In genomic region chr3:161332792-161333191, GRCh38 we compare ENCODE assay signal across 1 cellular context.
TF ChIP-seq lines count a peak whose summit lies in the region.

No MANE protein-coding gene starts in this region.

TF ChIP-seq in HepG2, 621 proteins besides CTCF, POLR2A, EP300 and RAD21 (continued from another document):
- TF ChIP-seq NFAT5 (CRISPR knock-in tag; IDR thresholded peaks at IDR 0.05) (no peak), HDAC2 (CRISPR knock-in tag; IDR thresholded peaks at IDR 0.05) (no peak), KLF11 (CRISPR knock-in tag; IDR thresholded peaks at IDR 0.05) (no peak), KMT2A (CRISPR knock-in tag; IDR thresholded peaks at IDR 0.05) (no peak), ARNT (IDR thresholded peaks at IDR 0.05) (no peak), ZNF33A (CRISPR knock-in tag; IDR thresholded peaks at IDR 0.05; ENCODE audit: borderline replicate concordance) (no peak), FOXC1 (CRISPR knock-in tag; IDR thresholded peaks at IDR 0.05; ENCODE audit: borderline replicate concordance) (no peak), ZNF747 (CRISPR knock-in tag; IDR thresholded peaks at IDR 0.05; ENCODE audit: borderline replicate concordance) (no peak), TIGD3 (CRISPR knock-in tag; IDR thresholded peaks at IDR 0.05; ENCODE audit: borderline replicate concordance) (no peak), NR2F6 (IDR thresholded peaks at IDR 0.05) (no peak), NR2F6 (CRISPR knock-in tag; IDR thresholded peaks at IDR 0.05) (0 out of 2 replicates have a peak, but pooled peaks have one; percentile 10), FOXK1 (CRISPR knock-in tag; IDR thresholded peaks at IDR 0.05; ENCODE audit: borderline replicate concordance, low read depth) (peak; percentile 35; the same call in 1 of the 2 replicates), RARG (CRISPR knock-in tag; IDR thresholded peaks at IDR 0.05; ENCODE audit: low read depth) (no peak), ZNF670 (CRISPR knock-in tag; IDR thresholded peaks at IDR 0.05; ENCODE audit: borderline replicate concordance) (no peak), ATF7-NPFF (CRISPR knock-in tag; IDR thresholded peaks at IDR 0.05; ENCODE audit: low read depth) (no peak)
- TF ChIP-seq, protein P1, sequence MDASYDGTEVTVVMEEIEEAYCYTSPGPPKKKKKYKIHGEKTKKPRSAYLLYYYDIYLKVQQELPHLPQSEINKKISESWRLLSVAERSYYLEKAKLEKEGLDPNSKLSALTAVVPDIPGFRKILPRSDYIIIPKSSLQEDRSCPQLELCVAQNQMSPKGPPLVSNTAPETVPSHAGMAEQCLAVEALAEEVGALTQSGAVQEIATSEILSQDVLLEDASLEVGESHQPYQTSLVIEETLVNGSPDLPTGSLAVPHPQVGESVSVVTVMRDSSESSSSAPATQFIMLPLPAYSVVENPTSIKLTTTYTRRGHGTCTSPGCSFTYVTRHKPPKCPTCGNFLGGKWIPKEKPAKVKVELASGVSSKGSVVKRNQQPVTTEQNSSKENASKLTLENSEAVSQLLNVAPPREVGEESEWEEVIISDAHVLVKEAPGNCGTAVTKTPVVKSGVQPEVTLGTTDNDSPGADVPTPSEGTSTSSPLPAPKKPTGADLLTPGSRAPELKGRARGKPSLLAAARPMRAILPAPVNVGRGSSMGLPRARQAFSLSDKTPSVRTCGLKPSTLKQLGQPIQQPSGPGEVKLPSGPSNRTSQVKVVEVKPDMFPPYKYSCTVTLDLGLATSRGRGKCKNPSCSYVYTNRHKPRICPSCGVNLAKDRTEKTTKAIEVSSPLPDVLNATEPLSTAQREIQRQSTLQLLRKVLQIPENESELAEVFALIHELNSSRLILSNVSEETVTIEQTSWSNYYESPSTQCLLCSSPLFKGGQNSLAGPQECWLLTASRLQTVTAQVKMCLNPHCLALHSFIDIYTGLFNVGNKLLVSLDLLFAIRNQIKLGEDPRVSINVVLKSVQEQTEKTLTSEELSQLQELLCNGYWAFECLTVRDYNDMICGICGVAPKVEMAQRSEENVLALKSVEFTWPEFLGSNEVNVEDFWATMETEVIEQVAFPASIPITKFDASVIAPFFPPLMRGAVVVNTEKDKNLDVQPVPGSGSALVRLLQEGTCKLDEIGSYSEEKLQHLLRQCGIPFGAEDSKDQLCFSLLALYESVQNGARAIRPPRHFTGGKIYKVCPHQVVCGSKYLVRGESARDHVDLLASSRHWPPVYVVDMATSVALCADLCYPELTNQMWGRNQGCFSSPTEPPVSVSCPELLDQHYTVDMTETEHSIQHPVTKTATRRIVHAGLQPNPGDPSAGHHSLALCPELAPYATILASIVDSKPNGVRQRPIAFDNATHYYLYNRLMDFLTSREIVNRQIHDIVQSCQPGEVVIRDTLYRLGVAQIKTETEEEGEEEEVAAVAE (CRISPR knock-in tag; IDR thresholded peaks at IDR 0.05; ENCODE audit: borderline replicate concordance) = no peak
